ENCODE assay signal across 11 cellular contexts in genomic region chr6:45609141-45609638, GRCh38.
DNase-seq lines count a peak whose midpoint lies in the region; ATAC-seq and TF ChIP-seq lines count a peak whose summit lies in the region.
"Had no signal": no experiment of that assay in that cellular context is flagged by ENCODE, and none has a peak within 500 bp of the region (broad histone marks: within the 10 kb centered on the region; RNA-seq: fewer than 3 reads in every experiment).

No MANE protein-coding gene starts in this region.

- no peaks in the 10 kb centered on the region for H3K9me3 ChIP-seq in mammary epithelial cell (replicated peaks; ENCODE audit: insufficient read depth, low read length)
- H3K9me3 ChIP-seq in SJCRH30 (replicated peaks) = no peaks in the 10 kb centered on the region; the same call in 1 of the 2 replicates
- H3K9me3 ChIP-seq in upper lobe of right lung = no peaks in the 10 kb centered on the region

- H3K36me3 Mint-ChIP-seq in MCF 10A (ENCODE audit: insufficient read depth, unreplicated experiment) = no peaks in the 10 kb centered on the region
- H3K36me3 Mint-ChIP-seq: stimulated activated effector memory CD8-positive, alpha-beta T cell treated with anti-CD3 and anti-CD28 coated beads, Interleukin-12 subunit alpha, Interleukin-12 subunit beta, amount 100 ng/mL, for 72 hours had no signal

- TF ChIP-seq CTCF in MCF 10A (IDR thresholded peaks at IDR 0.05; ENCODE audit: unreplicated experiment) = no peak
- TF ChIP-seq CTCF in mammary epithelial cell (conservative IDR thresholded peaks at IDR 0.05 in 1 of 2, IDR thresholded peaks at IDR 0.05 in 1 of 2; ENCODE audit: extremely low read depth in 1 of 2, insufficient read depth in 1 of 2, low read depth in 1 of 2, low read length in 2 of 2) = no peak
- no peak for TF ChIP-seq CTCF in upper lobe of right lung (IDR thresholded peaks at IDR 0.05)

- CTCF ChIA-PET in MCF 10A (lab: Yijun Ruan, JAX) = no interaction called here
- CTCF ChIA-PET in mammary epithelial cell (lab: Charles Lee; ENCODE audit: low non-redundant PET) = no interaction called here

- intact Hi-C loops in MCF 10A (cut with micrococcal nuclease) = no loop called here
- intact Hi-C loops in mammary epithelial cell (cut with micrococcal nuclease) = no loop called here
- intact Hi-C loops in upper lobe of right lung (cut with DNase I) = no loop called here

- DNase-seq in MCF 10A (ENCODE audit: unreplicated experiment) = peak; percentile 53
- no peak for DNase-seq in mammary epithelial cell
- DNase-seq in SJCRH30 = peak; percentile 34 to 51
- peak; percentile 89 for DNase-seq in fibroblast of the conjunctiva (ENCODE audit: low read depth)
- DNase-seq in upper lobe of right lung = peak; percentile 65
- no peak for DNase-seq in NCI-H82 (lab: John Stamatoyannopoulos, UW)
- no peak for DNase-seq in activated naive CD4-positive, alpha-beta T cell treated with Interleukin-2 at 50 U/mL for 16 hours

- H3K79me2 ChIP-seq in mammary epithelial cell (ENCODE audit: insufficient read depth, low read length) = no peaks in the 10 kb centered on the region

- peak; percentile 73 for ATAC-seq in upper lobe of right lung
- ATAC-seq in GM18909 (IDR thresholded peaks at IDR 0.05; ENCODE audit: poor library complexity, unreplicated experiment) = no peak

- H3K9ac ChIP-seq in mammary epithelial cell (ENCODE audit: insufficient read depth, low read length) = no peak overlapping the region

- 92% methylated on average over 6 of the region's 6 CpGs for WGBS in mammary epithelial cell (ENCODE audit: low coverage, missing lambda C conversion rate)

- POLR2A ChIA-PET in MCF 10A (lab: Yijun Ruan, JAX) = no interaction called here

- H3K27me3 ChIP-seq in mammary epithelial cell (ENCODE audit: insufficient read depth, low read length) (no peaks in the 10 kb centered on the region), SJCRH30 (no peaks in the 10 kb centered on the region), upper lobe of right lung (no peaks in the 10 kb centered on the region)

- no peaks in the 10 kb centered on the region for H3K36me3 ChIP-seq in mammary epithelial cell (ENCODE audit: insufficient read depth, low read length)
- H3K36me3 ChIP-seq in SJCRH30 = no peaks in the 10 kb centered on the region
- H3K36me3 ChIP-seq in upper lobe of right lung = no peaks in the 10 kb centered on the region

- in situ Hi-C loops in mammary epithelial cell (cut with MboI; ENCODE audit: low sequenced_read_pairs in 2 of 2) = loop anchor here in 1 of 2 donors (10.0 kb wide), 1 partner anchor 184 kb away; no protein-coding TSS in a partner anchor

- dilution Hi-C loops in mammary epithelial cell (cut with HindIII; ENCODE audit: low sequenced_read_pairs) = loop anchor here (10.0 kb wide), 1 partner anchor 96 kb away; no protein-coding TSS in a partner anchor

- no peak overlapping the region for H3K4me2 ChIP-seq in mammary epithelial cell (ENCODE audit: insufficient read depth, low read depth, low read length)

- no peaks in the 10 kb centered on the region for H3K27me3 Mint-ChIP-seq in MCF 10A (ENCODE audit: insufficient read depth, unreplicated experiment)

- H3K4me3 ChIP-seq in mammary epithelial cell (replicated peaks in 1 of 3; ENCODE audit: insufficient read depth in 1 of 3, low read depth in 2 of 3, low read length in 3 of 3) (no peak overlapping the region), SJCRH30 (no peak overlapping the region), upper lobe of right lung (no peak overlapping the region)

- H3K27ac ChIP-seq in mammary epithelial cell (ENCODE audit: insufficient read depth, low read depth, low read length) (no peak overlapping the region), SJCRH30 (peak overlapping the region; percentile 88), upper lobe of right lung (no peak overlapping the region)

- no peaks in the 10 kb centered on the region for H4K20me1 ChIP-seq in mammary epithelial cell (ENCODE audit: insufficient read depth, low read length)

- no peak overlapping the region for H3K4me3 Mint-ChIP-seq in MCF 10A (ENCODE audit: unreplicated experiment)
- H3K4me3 Mint-ChIP-seq: B cell; nephron; stimulated activated effector memory CD8-positive, alpha-beta T cell treated with anti-CD3 and anti-CD28 coated beads, Interleukin-12 subunit alpha, Interleukin-12 subunit beta, amount 100 ng/mL, for 72 hours had no signal

- no peak overlapping the region for H2AFZ ChIP-seq in mammary epithelial cell (ENCODE audit: low read depth, low read length)

- H3K4me1 ChIP-seq in mammary epithelial cell (ENCODE audit: insufficient read depth, low read length) (peaks cover 39% of the 10 kb centered on the region), SJCRH30 (peaks cover 26% of the 10 kb centered on the region), upper lobe of right lung (no peaks in the 10 kb centered on the region)

- peak overlapping the region; percentile 67 for H3K27ac Mint-ChIP-seq in MCF 10A (ENCODE audit: low read depth, unreplicated experiment)
- H3K27ac Mint-ChIP-seq: B cell; nephron; stimulated activated effector memory CD8-positive, alpha-beta T cell treated with anti-CD3 and anti-CD28 coated beads, Interleukin-12 subunit alpha, Interleukin-12 subunit beta, amount 100 ng/mL, for 72 hours had no signal

- peaks cover 25% of the 10 kb centered on the region for H3K4me1 Mint-ChIP-seq in MCF 10A (ENCODE audit: insufficient read depth, unreplicated experiment)

- no TSS peak for BruUV-seq in MCF 10A (replicated peaks; lab: Mats Ljungman, UMichigan)
- no TSS peak for BruUV-seq in mammary epithelial cell (replicated peaks; lab: Mats Ljungman, UMichigan)

- H3K9me3 Mint-ChIP-seq in MCF 10A (ENCODE audit: unreplicated experiment) = no peaks in the 10 kb centered on the region

Comparison
In these comparisons a context has a peak if more than half of its experiments do, and no peak if none do; other contexts are left out.
1. DNase-seq: peak in MCF 10A (single experiment), SJCRH30 (2 of 2), fibroblast of the conjunctiva (single experiment) and upper lobe of right lung (single experiment); none in mammary epithelial cell (single experiment), NCI-H82 (single experiment) and activated naive CD4-positive, alpha-beta T cell treated with Interleukin-2 at 50 U/mL for 16 hours (single experiment).